In genomic region chr16:69131167-69131748, GRCh38 we compare ENCODE assay signal across 8 cellular contexts. TPM values are rescaled to one million over a fixed set of nuclear protein-coding genes. Genes with fewer than 3 reads are reported as not detected.
DNase-seq lines count a peak whose midpoint lies in the region; ATAC-seq, FAIRE-seq and TF ChIP-seq lines count a peak whose summit lies in the region.

No MANE protein-coding gene starts in this region.

- H3K9me1 ChIP-seq in K562 (ENCODE audit: control insufficient read depth, insufficient read depth, low read length), result no peaks in the 10 kb centered on the region

- BruUV-seq in K562 (replicated peaks; lab: Mats Ljungman, UMichigan), result no TSS peak

- peak overlapping the region; percentile 89 for H3K4me2 ChIP-seq in K562 (ENCODE audit: insufficient read depth, low read length)

- H3K9me3 ChIP-seq in K562 (replicated peaks; ENCODE audit: control insufficient read depth, insufficient read depth, low read depth, low read length), result no peaks in the 10 kb centered on the region

- H3K27me3 ChIP-seq in K562 (ENCODE audit: control insufficient read depth in 2 of 2, insufficient read depth in 2 of 2, low read length in 2 of 2), result no peaks in the 10 kb centered on the region

- in situ Hi-C loops in K562 (cut with MboI), result no loop called here

- peak overlapping the region; percentile 48 for H2AFZ ChIP-seq in K562 (ENCODE audit: low read depth, low read length)

- peak overlapping the region; percentile 84 for H3K4me3 ChIP-seq in K562

- intact Hi-C loops in K562 (cut with micrococcal nuclease), result no loop called here

- POLR2A ChIA-PET in K562 (lab: Yijun Ruan, JAX), result interaction anchor here (0.6 to 0.7 kb wide), 3 partner anchors 35 to 298 kb away, joined by 3 to 4 read pairs (median 3); no protein-coding TSS in a partner anchor

- WGBS in K562 (ENCODE audit: insufficient coverage, low coverage, missing lambda C conversion rate), result 2% methylated on average over 7 of the region's 11 CpGs

- H3K4me1 ChIP-seq in K562 (replicated peaks in 1 of 2; ENCODE audit: control insufficient read depth in 2 of 2, insufficient read depth in 2 of 2, low read length in 2 of 2), result peaks cover 9 to 17% of the 10 kb centered on the region in 2 experiments; a peak in 3 of 5 replicates

- TF ChIP-seq EP300 in K562 (IDR thresholded peaks at IDR 0.05; ENCODE audit: low read length), result no peak

- TF ChIP-seq RAD21 in K562 (CRISPR knock-in tag; conservative IDR thresholded peaks at IDR 0.05 in 1 of 2, IDR thresholded peaks at IDR 0.05 in 1 of 2), result no peak

- peaks cover 93% of the 10 kb centered on the region for H3K79me2 ChIP-seq in K562 (ENCODE audit: control insufficient read depth, insufficient read depth, low read length)

- peak; percentile 25 to 31 for DNase-seq in activated CD4-positive, alpha-beta T cell treated with anti-CD3 and anti-CD28 coated beads for 4 hours
- DNase-seq in activated CD4-positive, alpha-beta T cell treated with anti-CD3 and anti-CD28 coated beads for 1 hour, result no peak
- DNase-seq in NOMO-1 treated with DMSO at 0.1 percent for 48 hours (lab: John Stamatoyannopoulos, UW; ENCODE audit: unreplicated experiment) (peak; percentile 44), K562 (ENCODE audit: extremely low read depth in 1 of 4, low spot score in 3 of 4) (peak; percentile 78 to 83 (median 80)), islet precursor cell (peak; percentile 58), hippocampal formation (lab: John Stamatoyannopoulos, UW) (no peak)

- peak overlapping the region; percentile 95 for H3K4me3 Mint-ChIP-seq in stimulated activated naive CD8-positive, alpha-beta T cell treated with anti-CD3 and anti-CD28 coated beads, Interleukin-15, Interleukin-2, amounts not matched to agents 100 ng/mL and 50 ng/mL, for 24 hours

- FAIRE-seq in K562 (lab: Jason Lieb, UNC), result no peak

- ATAC-seq in K562, result peak; percentile 56
- ATAC-seq in GM18505 (IDR thresholded peaks at IDR 0.05; ENCODE audit: unreplicated experiment), result no peak

- CTCF ChIA-PET in K562 (lab: Yijun Ruan, JAX; ENCODE audit: low intra/inter-chr PET ratio), result interaction anchor here (1.0 kb wide), 1 partner anchor 284 kb away, joined by 3 read pairs; no protein-coding TSS in a partner anchor

- H3K36me3 ChIP-seq in K562 (ENCODE audit: control insufficient read depth, insufficient read depth, low read length), result peaks cover 67% of the 10 kb centered on the region

- TF ChIP-seq POLR2A in K562 (conservative IDR thresholded peaks at IDR 0.05) (no peak), GM18505 (IDR thresholded peaks at IDR 0.05; ENCODE audit: borderline replicate concordance, extremely low read depth, insufficient read depth, insufficient read length) (no peak)

- peak overlapping the region; percentile 94 for H3K27ac ChIP-seq in K562 (ENCODE audit: extremely low read depth, low read depth, low read length)

- peak overlapping the region; percentile 99 for H3K9ac ChIP-seq in K562 (ENCODE audit: insufficient read depth in 1 of 2, low read depth in 2 of 2, low read length in 2 of 2)

- 0 out of 2 replicates have a peak, but pooled peaks cover under 1% of the 10 kb centered on the region for H4K20me1 ChIP-seq in K562 (replicated peaks; ENCODE audit: control insufficient read depth, insufficient read depth, low read length)

- no peak for TF ChIP-seq CTCF in K562 (IDR thresholded peaks at IDR 0.05 in 2 of 3, conservative IDR thresholded peaks at IDR 0.05 in 1 of 3; ENCODE audit: insufficient read depth in 2 of 3, low read depth in 1 of 3, low read length in 3 of 3)

- no peaks in the 10 kb centered on the region for H3K27me3 Mint-ChIP-seq in stimulated activated naive CD8-positive, alpha-beta T cell treated with anti-CD3 and anti-CD28 coated beads, Interleukin-15, Interleukin-2, amounts not matched to agents 100 ng/mL and 50 ng/mL, for 24 hours

- H3K36me3 Mint-ChIP-seq in stimulated activated naive CD8-positive, alpha-beta T cell treated with anti-CD3 and anti-CD28 coated beads, Interleukin-15, Interleukin-2, amounts not matched to agents 100 ng/mL and 50 ng/mL, for 24 hours (ENCODE audit: low read depth), result peaks cover 49% of the 10 kb centered on the region

- H3K4me1 Mint-ChIP-seq in stimulated activated naive CD8-positive, alpha-beta T cell treated with anti-CD3 and anti-CD28 coated beads, Interleukin-15, Interleukin-2, amounts not matched to agents 100 ng/mL and 50 ng/mL, for 24 hours (ENCODE audit: low read depth), result peaks cover 64% of the 10 kb centered on the region

- H3K9me3 Mint-ChIP-seq in stimulated activated naive CD8-positive, alpha-beta T cell treated with anti-CD3 and anti-CD28 coated beads, Interleukin-15, Interleukin-2, amounts not matched to agents 100 ng/mL and 50 ng/mL, for 24 hours, result no peaks in the 10 kb centered on the region

- H3K27ac Mint-ChIP-seq in stimulated activated naive CD8-positive, alpha-beta T cell treated with anti-CD3 and anti-CD28 coated beads, Interleukin-15, Interleukin-2, amounts not matched to agents 100 ng/mL and 50 ng/mL, for 24 hours, result peak overlapping the region; percentile 94

RNA-seq across cellular contexts. Expression of gene CHTF8, which starts 1.1 kb away (rescaled TPM):
- 68.1 and 102 TPM in 2 replicates for total RNA-seq in K562 (2011; cell fraction: chromatin; rRNA removed; ENCODE audit: low replicate concordance)
- 51.5 and 64.2 TPM in 2 replicates for total RNA-seq in K562 (2011; cell fraction: nucleolus; rRNA removed)
- 54.0 and 55.2 TPM in 2 replicates for total RNA-seq in K562 (2011; cell fraction: nucleoplasm; rRNA removed)
- 45.9 and 54.0 TPM in 2 replicates for total RNA-seq in K562 (2014; rRNA removed)
- total RNA-seq in K562 (2014; rRNA removed; fragmentation: Illumina TruSeq; extraction: Trizol), result 99.5 and 108 TPM in 2 replicates
- 108 and 114 TPM in 2 replicates for total RNA-seq in K562 (2015; rRNA removed; fragmentation: Illumina TruSeq; extraction: Trizol)
- 115 and 118 TPM in 2 replicates for total RNA-seq in K562 (2021)
- polyA plus RNA-seq in K562 (2011; rRNA removed), result 113 and 137 TPM in 2 replicates
- 152 and 175 TPM in 2 replicates for polyA plus RNA-seq in K562 (2011; cell fraction: cytosol; rRNA removed)
- polyA plus RNA-seq in K562 (2011; cell fraction: nucleus; rRNA removed), result 68.8 and 84.4 TPM in 2 replicates
- 104 and 123 TPM in 2 replicates for polyA plus RNA-seq in K562 (2012)
- polyA plus RNA-seq in K562 (2014; fragmentation: Illumina TruSeq; extraction: Trizol), result 163 and 199 TPM in 2 replicates
- 10 to 100 TPM; 20.2 to 21.5 TPM for polyA plus RNA-seq in K562 (2014; fragmentation: Nextera tagmentation; extraction: Ambion mirVana)
- polyA plus RNA-seq in K562 (2014; rRNA removed), result 119 and 135 TPM in 2 replicates
- polyA minus RNA-seq in K562 (2011; rRNA and poly(A)+ RNA removed), result 72.2 and 93.8 TPM in 2 replicates
- 58.9 and 64.5 TPM in 2 replicates for polyA minus RNA-seq in K562 (2011; cell fraction: cytosol; rRNA and poly(A)+ RNA removed)
- polyA minus RNA-seq in K562 (2011; cell fraction: nucleus; rRNA and poly(A)+ RNA removed), result 16.3 and 30.5 TPM in 2 replicates

RNA-seq across cellular contexts. Expression of gene UTP4, which starts 1.2 kb away (rescaled TPM):
- 147 and 152 TPM in 2 replicates for total RNA-seq in K562 (2011; cell fraction: chromatin; rRNA removed; ENCODE audit: low replicate concordance)
- total RNA-seq in K562 (2011; cell fraction: nucleolus; rRNA removed), result 65.1 and 69.4 TPM in 2 replicates
- total RNA-seq in K562 (2011; cell fraction: nucleoplasm; rRNA removed), result 79.9 and 80.1 TPM in 2 replicates
- 46.1 and 51.8 TPM in 2 replicates for total RNA-seq in K562 (2014; rRNA removed)
- total RNA-seq in K562 (2014; rRNA removed; fragmentation: Illumina TruSeq; extraction: Trizol), result 49.8 and 53.7 TPM in 2 replicates
- total RNA-seq in K562 (2015; rRNA removed; fragmentation: Illumina TruSeq; extraction: Trizol), result 50.7 and 55.3 TPM in 2 replicates
- 140 and 145 TPM in 2 replicates for total RNA-seq in K562 (2021)
- polyA plus RNA-seq in K562 (2011; rRNA removed), result 134 and 203 TPM in 2 replicates
- 143 and 174 TPM in 2 replicates for polyA plus RNA-seq in K562 (2011; cell fraction: cytosol; rRNA removed)
- 104 TPM in 2 replicates for polyA plus RNA-seq in K562 (2011; cell fraction: nucleus; rRNA removed)
- polyA plus RNA-seq in K562 (2012), result 83.1 and 121 TPM in 2 replicates
- polyA plus RNA-seq in K562 (2014; fragmentation: Illumina TruSeq; extraction: Trizol), result 157 and 191 TPM in 2 replicates
- polyA plus RNA-seq in K562 (2014; fragmentation: Nextera tagmentation; extraction: Ambion mirVana), result 100 to 1,000 TPM; 152 to 195 TPM
- polyA plus RNA-seq in K562 (2014; rRNA removed), result 116 and 138 TPM in 2 replicates
- 216 and 350 TPM in 2 replicates for polyA minus RNA-seq in K562 (2011; rRNA and poly(A)+ RNA removed)
- polyA minus RNA-seq in K562 (2011; cell fraction: cytosol; rRNA and poly(A)+ RNA removed), result 68.4 and 96.7 TPM in 2 replicates
- polyA minus RNA-seq in K562 (2011; cell fraction: nucleus; rRNA and poly(A)+ RNA removed), result 32.4 and 52.9 TPM in 2 replicates

RNA-seq across cellular contexts. Expression of gene HAS3, which starts 25.8 kb away (rescaled TPM):
- total RNA-seq in K562 (2011; cell fraction: chromatin; rRNA removed; ENCODE audit: low replicate concordance), result 0.88 and 1.3 TPM in 2 replicates
- 0.92 and 1.2 TPM in 2 replicates for total RNA-seq in K562 (2011; cell fraction: nucleolus; rRNA removed)
- total RNA-seq in K562 (2011; cell fraction: nucleoplasm; rRNA removed), result 0.53 and 1.2 TPM in 2 replicates
- total RNA-seq in K562 (2014; rRNA removed) (0.04 and 0.09 TPM in 2 replicates), K562 (2014; rRNA removed; fragmentation: Illumina TruSeq; extraction: Trizol) (0.07 and 0.10 TPM in 2 replicates), K562 (2015; rRNA removed; fragmentation: Illumina TruSeq; extraction: Trizol) (0.14 and 0.23 TPM in 2 replicates), K562 (2021) (0.33 and 0.38 TPM in 2 replicates)
- polyA plus RNA-seq in K562 (2011; rRNA removed) (0.22 and 0.29 TPM in 2 replicates), K562 (2014; fragmentation: Illumina TruSeq; extraction: Trizol) (0.18 and 0.19 TPM in 2 replicates), K562 (2014; fragmentation: Nextera tagmentation; extraction: Ambion mirVana) (under 1 TPM in 1 of 2 experiments, not detected in 1; 0.04 TPM), K562 (2014; rRNA removed) (0.12 and 0.13 TPM in 2 replicates)
- 0.19 and 0.49 TPM in 2 replicates for polyA plus RNA-seq in K562 (2011; cell fraction: cytosol; rRNA removed)
- polyA plus RNA-seq in K562 (2011; cell fraction: nucleus; rRNA removed), result 0.42 and 0.95 TPM in 2 replicates
- polyA plus RNA-seq in K562 (2012), result 0.21 and 0.29 TPM in 2 replicates
- polyA minus RNA-seq in K562 (2011; rRNA and poly(A)+ RNA removed), result 0.18 and 0.53 TPM in 2 replicates
- not detected in 2 replicates for polyA minus RNA-seq in K562 (2011; cell fraction: cytosol; rRNA and poly(A)+ RNA removed)
- 0.67 and 0.78 TPM in 2 replicates for polyA minus RNA-seq in K562 (2011; cell fraction: nucleus; rRNA and poly(A)+ RNA removed)

RNA-seq across cellular contexts. Expression of gene SNTB2, which starts 55.7 kb away (rescaled TPM):
- total RNA-seq in K562 (2011; cell fraction: chromatin; rRNA removed; ENCODE audit: low replicate concordance), result 14.8 and 24.0 TPM in 2 replicates
- 8.5 and 12.0 TPM in 2 replicates for total RNA-seq in K562 (2011; cell fraction: nucleolus; rRNA removed)
- total RNA-seq in K562 (2011; cell fraction: nucleoplasm; rRNA removed), result 7.2 and 14.4 TPM in 2 replicates
- total RNA-seq in K562 (2014; rRNA removed) (6.9 and 15.5 TPM in 2 replicates), K562 (2014; rRNA removed; fragmentation: Illumina TruSeq; extraction: Trizol) (5.7 and 7.2 TPM in 2 replicates), K562 (2015; rRNA removed; fragmentation: Illumina TruSeq; extraction: Trizol) (6.3 TPM in 2 replicates), K562 (2021) (13.7 and 14.1 TPM in 2 replicates)
- polyA plus RNA-seq in K562 (2011; rRNA removed) (7.6 and 9.5 TPM in 2 replicates), K562 (2014; fragmentation: Illumina TruSeq; extraction: Trizol) (3.4 and 3.9 TPM in 2 replicates), K562 (2014; fragmentation: Nextera tagmentation; extraction: Ambion mirVana) (1 to 10 TPM; 1.2 to 1.9 TPM), K562 (2014; rRNA removed) (4.1 and 4.4 TPM in 2 replicates)
- 4.5 and 4.8 TPM in 2 replicates for polyA plus RNA-seq in K562 (2011; cell fraction: cytosol; rRNA removed)
- polyA plus RNA-seq in K562 (2011; cell fraction: nucleus; rRNA removed), result 15.6 and 17.4 TPM in 2 replicates
- 2.5 and 4.1 TPM in 2 replicates for polyA plus RNA-seq in K562 (2012)
- polyA minus RNA-seq in K562 (2011; rRNA and poly(A)+ RNA removed), result 10.0 and 12.0 TPM in 2 replicates
- polyA minus RNA-seq in K562 (2011; cell fraction: cytosol; rRNA and poly(A)+ RNA removed), result 7.0 and 10.4 TPM in 2 replicates
- polyA minus RNA-seq in K562 (2011; cell fraction: nucleus; rRNA and poly(A)+ RNA removed), result 4.4 and 10.4 TPM in 2 replicates

Comparison
In these comparisons a context has a peak if more than half of its experiments do, and no peak if none do; other contexts are left out.
1. DNase-seq: peak in activated CD4-positive, alpha-beta T cell treated with anti-CD3 and anti-CD28 coated beads for 4 hours (2 of 2), NOMO-1 treated with DMSO at 0.1 percent for 48 hours (single experiment), K562 (4 of 4) and islet precursor cell (single experiment); none in activated CD4-positive, alpha-beta T cell treated with anti-CD3 and anti-CD28 coated beads for 1 hour (single experiment) and hippocampal formation (0 of 2).